Comparison of ENCODE assay signal across 12 cellular contexts in genomic region chr1:161421456-161421855, GRCh38. TPM values are rescaled to one million over a fixed set of nuclear protein-coding genes. Genes with fewer than 3 reads are reported as not detected.
DNase-seq lines count a peak whose midpoint lies in the region; ATAC-seq and TF ChIP-seq lines count a peak whose summit lies in the region.
"Had no signal": no experiment of that assay in that cellular context is flagged by ENCODE, and none has a peak within 500 bp of the region (broad histone marks: within the 10 kb centered on the region; RNA-seq: fewer than 3 reads in every experiment).

No MANE protein-coding gene starts in this region.

- no peak for TF ChIP-seq POLR2A in esophagus squamous epithelium (IDR thresholded peaks at IDR 0.05)

- H4K20me1 ChIP-seq in GM23338 (replicated peaks; ENCODE audit: insufficient read depth) = no peaks in the 10 kb centered on the region

- peaks cover 7% of the 10 kb centered on the region for H3K36me3 Mint-ChIP-seq in Caco-2 (ENCODE audit: insufficient read depth, unreplicated experiment)
- peaks cover 3% of the 10 kb centered on the region; the same call in 1 of the 3 replicates for H3K36me3 Mint-ChIP-seq in GM23338 (ENCODE audit: low read depth)
- H3K36me3 Mint-ChIP-seq in immature natural killer cell = peaks cover 0 to 7% (median 6%) of the 10 kb centered on the region in 3 donors

- CTCF ChIA-PET in Caco-2 (lab: Charles Lee) = no interaction called here

- H3K4me3 ChIP-seq in Caco-2 (ENCODE audit: low read depth, low read length) = no peak overlapping the region
- peak overlapping the region; percentile 51 for H3K4me3 ChIP-seq in GM23338
- H3K4me3 ChIP-seq in RWPE2 (ENCODE audit: severe bottlenecking) = peak overlapping the region; percentile 57
- peak overlapping the region in 1 of 4 donors; percentile 47 for H3K4me3 ChIP-seq in esophagus squamous epithelium

- no peak overlapping the region for H2AFZ ChIP-seq in GM23338

- intact Hi-C loops in Caco-2 (cut with micrococcal nuclease; ENCODE audit: unreplicated experiment) = no loop called here
- intact Hi-C loops in esophagus squamous epithelium (cut with DNase I) = no loop called here

- H3K4me2 ChIP-seq in GM23338 = peak overlapping the region; percentile 82

- no peak for TF ChIP-seq CTCF in Caco-2 (IDR thresholded peaks at IDR 0.05; ENCODE audit: insufficient read depth in 1 of 2, low read depth in 1 of 2, low read length in 1 of 2, severe bottlenecking in 1 of 2, unreplicated experiment in 1 of 2)
- no peak for TF ChIP-seq CTCF in GM23338 (conservative IDR thresholded peaks at IDR 0.05; ENCODE audit: low read depth in 2 of 2)
- TF ChIP-seq CTCF in RWPE2 (IDR thresholded peaks at IDR 0.05; ENCODE audit: poor library complexity, severe bottlenecking) = no peak
- TF ChIP-seq CTCF in esophagus squamous epithelium (IDR thresholded peaks at IDR 0.05) = no peak

- H3K9me3 Mint-ChIP-seq in Caco-2 (ENCODE audit: unreplicated experiment) (no peaks in the 10 kb centered on the region), GM23338 (peaks cover 5% of the 10 kb centered on the region), immature natural killer cell (no peaks in the 10 kb centered on the region)

- H3K4me1 ChIP-seq in Caco-2 = no peaks in the 10 kb centered on the region
- H3K4me1 ChIP-seq in GM23338 (ENCODE audit: insufficient read depth) = no peaks in the 10 kb centered on the region; the same call in 1 of the 2 replicates
- no peaks in the 10 kb centered on the region for H3K4me1 ChIP-seq in RWPE2 (ENCODE audit: insufficient read depth, poor library complexity, severe bottlenecking)
- peaks cover 0 to 8% (median 0%) of the 10 kb centered on the region in 3 donors for H3K4me1 ChIP-seq in esophagus squamous epithelium
- H3K4me1 ChIP-seq: tibial artery had no signal

- H3K27me3 Mint-ChIP-seq in Caco-2 (ENCODE audit: insufficient read depth, unreplicated experiment) (no peaks in the 10 kb centered on the region), GM23338 (ENCODE audit: insufficient read depth, low read depth, poor library complexity) (peaks cover 22% of the 10 kb centered on the region), immature natural killer cell (ENCODE audit: low read depth in 3 of 3) (peaks cover 7 to 14% (median 8%) of the 10 kb centered on the region in 3 donors)

- peak; percentile 8; the same call in 1 of the 3 replicates for ATAC-seq in GM23338
- ATAC-seq in RWPE2 (ENCODE audit: low read depth) = no peak

- H3K4me1 Mint-ChIP-seq in Caco-2 (ENCODE audit: low read depth, unreplicated experiment) (no peaks in the 10 kb centered on the region), GM23338 (peaks cover 3% of the 10 kb centered on the region; the same call in 1 of the 3 replicates), immature natural killer cell (peaks cover 6 to 20% of the 10 kb centered on the region in 2 donors)

- WGBS in esophagus squamous epithelium, 2 donors = 42 to 51% methylated on average over 9 of the region's 9 CpGs

- peak overlapping the region; percentile 59 for H3K27ac Mint-ChIP-seq in Caco-2 (ENCODE audit: unreplicated experiment)
- no peak overlapping the region for H3K27ac Mint-ChIP-seq in GM23338
- no peak overlapping the region for H3K27ac Mint-ChIP-seq in immature natural killer cell

- H3K4me3 Mint-ChIP-seq in Caco-2 (ENCODE audit: unreplicated experiment) = no peak overlapping the region
- H3K4me3 Mint-ChIP-seq in GM23338 = peak overlapping the region; percentile 78
- H3K4me3 Mint-ChIP-seq in immature natural killer cell = peak overlapping the region in 4 of 5 donors; percentile 73 to 88 (median 78)

- H3K27me3 ChIP-seq in Caco-2 (replicated peaks; ENCODE audit: control insufficient read depth, insufficient read depth, low read length) = no peaks in the 10 kb centered on the region
- H3K27me3 ChIP-seq in GM23338 (ENCODE audit: insufficient read depth) = 0 out of 2 replicates have a peak, but pooled peaks cover 9% of the 10 kb centered on the region
- H3K27me3 ChIP-seq in RWPE2 (ENCODE audit: insufficient read depth, poor library complexity, severe bottlenecking) = no peaks in the 10 kb centered on the region
- peaks cover 0 to 14% (median 0%) of the 10 kb centered on the region in 4 donors for H3K27me3 ChIP-seq in esophagus squamous epithelium

- no peaks in the 10 kb centered on the region for H3K9me3 ChIP-seq in Caco-2
- no peaks in the 10 kb centered on the region for H3K9me3 ChIP-seq in RWPE2 (ENCODE audit: severe bottlenecking)
- no peaks in the 10 kb centered on the region for H3K9me3 ChIP-seq in esophagus squamous epithelium
- H3K9me3 ChIP-seq: tibial artery had no signal

- DNase-seq in Caco-2 (no peak), GM23338 (ENCODE audit: low spot score) (no peak), RWPE2 (ENCODE audit: low spot score) (no peak), immature natural killer cell (no peak), esophagus squamous epithelium (lab: John Stamatoyannopoulos, UW) (no peak), substantia nigra (lab: John Stamatoyannopoulos, UW) (no peak), germinal center (ENCODE audit: low spot score) (no peak)
- DNase-seq in stimulated activated CD4-positive, alpha-beta T cell treated with anti-CD3 and anti-CD28 coated beads, Interleukin-2, amount 100 ng/mL, for 24 hours = no peak

- no TSS peak for BruUV-seq in Caco-2 (replicated peaks; lab: Mats Ljungman, UMichigan)

- H3F3A ChIP-seq in GM23338 (replicated peaks; ENCODE audit: low read depth) = no peaks in the 10 kb centered on the region

- no peaks in the 10 kb centered on the region for H3K79me2 ChIP-seq in GM23338 (replicated peaks; ENCODE audit: insufficient read depth)

- H3K9me2 ChIP-seq in GM23338 (ENCODE audit: insufficient read depth) = no peaks in the 10 kb centered on the region

- H3K36me3 ChIP-seq in Caco-2 (ENCODE audit: control insufficient read depth, insufficient read depth, low read length) (no peaks in the 10 kb centered on the region), GM23338 (ENCODE audit: insufficient read depth) (no peaks in the 10 kb centered on the region), RWPE2 (ENCODE audit: low read depth) (no peaks in the 10 kb centered on the region), esophagus squamous epithelium (no peaks in the 10 kb centered on the region)
- H3K36me3 ChIP-seq: tibial artery had no signal

- POLR2A ChIA-PET in Caco-2 (lab: Charles Lee) = no interaction called here

- no peak overlapping the region for H3K27ac ChIP-seq in GM23338 (ENCODE audit: low read depth)
- H3K27ac ChIP-seq in RWPE2 (ENCODE audit: poor library complexity, severe bottlenecking) = no peak overlapping the region
- no peak overlapping the region for H3K27ac ChIP-seq in esophagus squamous epithelium
- no peak overlapping the region for H3K27ac ChIP-seq in substantia nigra (ENCODE audit: low read depth, low read length, poor library complexity, severe bottlenecking)
- H3K27ac ChIP-seq: tibial artery had no signal

TF ChIP-seq in GM23338, 12 proteins besides CTCF, POLR2A, EP300 and RAD21 (continues in another document):
- TF ChIP-seq POLR2AphosphoS5 (IDR thresholded peaks at IDR 0.05; ENCODE audit: low read depth) (no peak), ETS1 (IDR thresholded peaks at IDR 0.05) (no peak)

RNA-seq across cellular contexts. Expression of gene CFAP126, which starts 53.8 kb away (rescaled TPM):
- total RNA-seq in Caco-2 (2022) = not detected in 2 replicates
- not detected in 2 replicates for total RNA-seq in GM23338 (2014; rRNA removed; shearing (Covaris generic))
- not detected in 2 replicates for polyA plus RNA-seq in GM23338 (2016; fragmentation: Nextera tagmentation; extraction: Ambion mirVana)
- polyA plus RNA-seq in immature natural killer cell = not detected
- not detected for total RNA-seq in esophagus squamous epithelium
- total RNA-seq: activated CD8-positive, alpha-beta T cell treated with anti-CD3 and anti-CD28 coated beads, Interleukin-2, amount 10 ng/mL, durations not matched to agents 7 days and 5 days; frontal cortex; M059J had no signal
